1 cellular context compared by ENCODE assay signal in the genomic region with DNA sequence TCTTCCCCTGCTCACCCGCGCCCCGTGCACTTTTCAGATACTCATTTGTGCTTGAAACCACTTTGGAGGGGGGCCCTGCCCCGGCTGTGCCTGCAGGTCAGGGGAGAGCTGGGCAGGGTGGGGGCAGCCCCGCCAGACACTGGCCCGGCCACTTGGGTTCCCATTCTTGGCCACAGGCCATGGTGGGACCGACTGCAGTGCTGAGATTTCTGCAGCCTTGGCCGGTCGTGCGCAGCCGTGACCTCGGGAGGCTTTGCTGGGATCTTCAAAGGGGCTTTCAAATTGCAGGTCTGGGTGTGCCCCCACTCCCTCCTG.
TF ChIP-seq lines count a peak whose summit lies in the region.

No MANE protein-coding gene starts in this region.

TF ChIP-seq in HepG2, 621 proteins besides CTCF, POLR2A, EP300 and RAD21:
- no peak for TF ChIP-seq ZNF282 (IDR thresholded peaks at IDR 0.05; ENCODE audit: partially characterized antibody)
- TF ChIP-seq, protein P1, sequence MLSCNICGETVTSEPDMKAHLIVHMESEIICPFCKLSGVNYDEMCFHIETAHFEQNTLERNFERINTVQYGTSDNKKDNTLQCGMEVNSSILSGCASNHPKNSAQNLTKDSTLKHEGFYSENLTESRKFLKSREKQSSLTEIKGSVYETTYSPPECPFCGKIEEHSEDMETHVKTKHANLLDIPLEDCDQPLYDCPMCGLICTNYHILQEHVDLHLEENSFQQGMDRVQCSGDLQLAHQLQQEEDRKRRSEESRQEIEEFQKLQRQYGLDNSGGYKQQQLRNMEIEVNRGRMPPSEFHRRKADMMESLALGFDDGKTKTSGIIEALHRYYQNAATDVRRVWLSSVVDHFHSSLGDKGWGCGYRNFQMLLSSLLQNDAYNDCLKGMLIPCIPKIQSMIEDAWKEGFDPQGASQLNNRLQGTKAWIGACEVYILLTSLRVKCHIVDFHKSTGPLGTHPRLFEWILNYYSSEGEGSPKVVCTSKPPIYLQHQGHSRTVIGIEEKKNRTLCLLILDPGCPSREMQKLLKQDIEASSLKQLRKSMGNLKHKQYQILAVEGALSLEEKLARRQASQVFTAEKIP (CRISPR knock-in tag; IDR thresholded peaks at IDR 0.05; ENCODE audit: borderline replicate concordance), result no peak
- no peak for TF ChIP-seq KDM5B (CRISPR knock-in tag; IDR thresholded peaks at IDR 0.05; ENCODE audit: borderline replicate concordance)
- TF ChIP-seq CHD2 (IDR thresholded peaks at IDR 0.05; ENCODE audit: low read depth, low read length), result no peak
- no peak for TF ChIP-seq FOXP1 (IDR thresholded peaks at IDR 0.05)
- TF ChIP-seq FOXP1 (CRISPR knock-in tag; IDR thresholded peaks at IDR 0.05), result no peak
- TF ChIP-seq ZNF205 (CRISPR knock-in tag; IDR thresholded peaks at IDR 0.05), result no peak
- no peak for TF ChIP-seq FOXM1 (CRISPR knock-in tag; IDR thresholded peaks at IDR 0.05)
- no peak for TF ChIP-seq ZNF629 (CRISPR knock-in tag; conservative IDR thresholded peaks at IDR 0.05)
- TF ChIP-seq PAWR (CRISPR knock-in tag; IDR thresholded peaks at IDR 0.05; ENCODE audit: borderline replicate concordance), result no peak
- TF ChIP-seq PAF1 (CRISPR knock-in tag; IDR thresholded peaks at IDR 0.05), result no peak
- no peak for TF ChIP-seq THYN1 (CRISPR knock-in tag; IDR thresholded peaks at IDR 0.05; ENCODE audit: borderline replicate concordance, low read depth)
